Comparison of ENCODE assay signal across 8 cellular contexts in genomic region chr13:45119990-45120864, GRCh38. TPM values are rescaled to one million over a fixed set of nuclear protein-coding genes. Genes with fewer than 3 reads are reported as not detected.
DNase-seq lines count a peak whose midpoint lies in the region; ATAC-seq and TF ChIP-seq lines count a peak whose summit lies in the region.

TSS of gene GTF2F2 (plus strand) at chr13:45120510. CDS start at chr13:45120656, 146 bp downstream.

- H3K9me3 ChIP-seq in DOHH2 (ENCODE audit: control insufficient read depth, insufficient read depth, low read length): no peaks in the 10 kb centered on the region

- H3K4me1 ChIP-seq in DOHH2 (ENCODE audit: control insufficient read depth, low read length) (peaks cover 15% of the 10 kb centered on the region), GM23338 (ENCODE audit: insufficient read depth) (peaks cover 5% of the 10 kb centered on the region; the same call in 1 of the 2 replicates)

- ATAC-seq in GM23338: peak; percentile 92
- peak; percentile 88 to 89 for ATAC-seq in natural killer cell treated with Interleukin-12 subunit alpha and Interleukin-12 subunit beta and Interleukin-15 and Interleukin-18, amount 100 ng/mL, for 72 hours

- no peaks in the 10 kb centered on the region for H3K27me3 ChIP-seq in DOHH2 (ENCODE audit: control insufficient read depth, low read length)
- no peaks in the 10 kb centered on the region for H3K27me3 ChIP-seq in GM23338 (ENCODE audit: insufficient read depth)

- H3K79me2 ChIP-seq in DOHH2 (ENCODE audit: control insufficient read depth, low read length): peaks cover 49% of the 10 kb centered on the region
- H3K79me2 ChIP-seq in GM23338 (replicated peaks; ENCODE audit: insufficient read depth): peaks cover 47% of the 10 kb centered on the region

- H3K9me3 Mint-ChIP-seq in GM23338: no peaks in the 10 kb centered on the region
- no peaks in the 10 kb centered on the region for H3K9me3 Mint-ChIP-seq in natural killer cell treated with Interleukin-12 subunit alpha and Interleukin-12 subunit beta and Interleukin-15 and Interleukin-18, amount 100 ng/mL, for 72 hours

- H3K27ac ChIP-seq in DOHH2 (ENCODE audit: low read depth, low read length) (peak within 1 kb of the TSS; percentile 30; the same call in 1 of the 2 replicates), GM23338 (ENCODE audit: low read depth) (peak within 1 kb of the TSS; percentile 93), RWPE1 (peak within 1 kb of the TSS; percentile 87)

- no peaks in the 10 kb centered on the region for H3K27me3 Mint-ChIP-seq in GM23338 (ENCODE audit: insufficient read depth, low read depth, poor library complexity)
- H3K27me3 Mint-ChIP-seq in natural killer cell treated with Interleukin-12 subunit alpha and Interleukin-12 subunit beta and Interleukin-15 and Interleukin-18, amount 100 ng/mL, for 72 hours: no peaks in the 10 kb centered on the region

- H3K4me2 ChIP-seq in DOHH2 (ENCODE audit: low read length) (peak within 1 kb of the TSS; percentile 75), GM23338 (peak within 1 kb of the TSS; percentile 88)

- H3K27ac Mint-ChIP-seq in GM23338: no peak within 1 kb of the TSS
- no peak within 1 kb of the TSS for H3K27ac Mint-ChIP-seq in natural killer cell treated with Interleukin-12 subunit alpha and Interleukin-12 subunit beta and Interleukin-15 and Interleukin-18, amount 100 ng/mL, for 72 hours

- H3K4me3 ChIP-seq in DOHH2 (ENCODE audit: low read length) (peak within 1 kb of the TSS; percentile 85), GM23338 (peak within 1 kb of the TSS; percentile 82), fibroblast of the aortic adventitia (ENCODE audit: low read depth, low read length) (peak within 1 kb of the TSS; percentile 76)

- H4K20me1 ChIP-seq in DOHH2 (ENCODE audit: control insufficient read depth, insufficient read depth, low read depth, low read length) (peaks cover 5% of the 10 kb centered on the region; the same call in 1 of the 2 replicates), GM23338 (replicated peaks; ENCODE audit: insufficient read depth) (peaks cover 19% of the 10 kb centered on the region)

- H2AFZ ChIP-seq in GM23338: peak within 1 kb of the TSS; percentile 94

- no peaks in the 10 kb centered on the region for H3K9me2 ChIP-seq in DOHH2 (replicated peaks; ENCODE audit: control insufficient read depth, low read length)
- no peaks in the 10 kb centered on the region for H3K9me2 ChIP-seq in GM23338 (ENCODE audit: insufficient read depth)

- peaks cover 2% of the 10 kb centered on the region; the same call in 1 of the 3 replicates for H3K4me1 Mint-ChIP-seq in GM23338
- H3K4me1 Mint-ChIP-seq in natural killer cell treated with Interleukin-12 subunit alpha and Interleukin-12 subunit beta and Interleukin-15 and Interleukin-18, amount 100 ng/mL, for 72 hours (ENCODE audit: low read depth in 2 of 2): peaks cover 0 to 9% of the 10 kb centered on the region in 2 donors

- peaks cover 7% of the 10 kb centered on the region for H3K36me3 ChIP-seq in DOHH2 (ENCODE audit: control insufficient read depth, low read length)
- H3K36me3 ChIP-seq in GM23338 (ENCODE audit: insufficient read depth): no peaks in the 10 kb centered on the region

- no peaks in the 10 kb centered on the region for H3F3A ChIP-seq in DOHH2 (ENCODE audit: control insufficient read depth, insufficient read depth)
- no peaks in the 10 kb centered on the region for H3F3A ChIP-seq in GM23338 (replicated peaks; ENCODE audit: low read depth)

- H3K36me3 Mint-ChIP-seq in GM23338 (ENCODE audit: low read depth): no peaks in the 10 kb centered on the region; the same call in 2 of the 3 replicates
- H3K36me3 Mint-ChIP-seq in natural killer cell treated with Interleukin-12 subunit alpha and Interleukin-12 subunit beta and Interleukin-15 and Interleukin-18, amount 100 ng/mL, for 72 hours: no peaks in the 10 kb centered on the region

- POLR2A ChIA-PET in RWPE1 (lab: Yijun Ruan, JAX; ENCODE audit: low non-redundant PET): interaction anchor here (0.6 kb wide), 1 partner anchor 49 kb away, joined by 3 read pairs; no protein-coding TSS in a partner anchor

- no peak for TF ChIP-seq CTCF in DOHH2 (IDR thresholded peaks at IDR 0.05; ENCODE audit: low read depth, low read length, poor library complexity, severe bottlenecking)
- TF ChIP-seq CTCF in GM23338 (conservative IDR thresholded peaks at IDR 0.05; ENCODE audit: low read depth in 2 of 2): 0 out of 4 replicates have a peak, but pooled peaks of 1 of the 2 experiments have one; percentile 12
- TF ChIP-seq CTCF in RWPE1 (conservative IDR thresholded peaks at IDR 0.05; ENCODE audit: low read depth): no peak
- TF ChIP-seq CTCF in fibroblast of the aortic adventitia (IDR thresholded peaks at IDR 0.05; ENCODE audit: insufficient read depth, low read length): no peak

- DNase-seq in GM23338 (ENCODE audit: low spot score) (peak; percentile 92), Kasumi-1 (lab: John Stamatoyannopoulos, UW) (peak; percentile 91), RWPE1 (ENCODE audit: low spot score) (peak; percentile 89), fibroblast of the aortic adventitia (ENCODE audit: low read depth) (peak; percentile 92)
- peak; percentile 71 to 79 for DNase-seq in activated T-helper 1 cell treated with anti-CD3 and anti-CD28 coated beads, Interleukin-2, amount 50 U/mL, for 16 hours (ENCODE audit: low read depth in 1 of 2, low spot score in 1 of 2)
- DNase-seq in natural killer cell treated with Interleukin-12 subunit alpha and Interleukin-12 subunit beta and Interleukin-15 and Interleukin-18, amount 100 ng/mL, for 72 hours (ENCODE audit: low spot score): peak; percentile 92
- DNase-seq in stimulated activated naive CD4-positive, alpha-beta T cell treated with Interleukin-2 at 50 U/mL for 16 hours (lab: John Stamatoyannopoulos, UW): peak; percentile 81

- H3K4me3 Mint-ChIP-seq in GM23338: no peak within 1 kb of the TSS
- H3K4me3 Mint-ChIP-seq in natural killer cell treated with Interleukin-12 subunit alpha and Interleukin-12 subunit beta and Interleukin-15 and Interleukin-18, amount 100 ng/mL, for 72 hours: no peak within 1 kb of the TSS

- CTCF ChIA-PET in RWPE1 (lab: Yijun Ruan, JAX): interaction anchor here (0.6 to 1.0 kb wide), 3 partner anchors 73 to 161 kb away, joined by 3 to 4 read pairs (median 3); no protein-coding TSS in a partner anchor

TF ChIP-seq in GM23338, 12 proteins besides CTCF, POLR2A, EP300 and RAD21 (continues in another document):
- peak; percentile 90 for TF ChIP-seq POLR2AphosphoS5 (IDR thresholded peaks at IDR 0.05; ENCODE audit: low read depth)
- no peak for TF ChIP-seq EZH2phosphoT487 (IDR thresholded peaks at IDR 0.05; ENCODE audit: unreplicated experiment)
- TF ChIP-seq ZNF114 (CRISPR knock-in tag; IDR thresholded peaks at IDR 0.05): no peak
- TF ChIP-seq CREB1 (CRISPR knock-in tag; IDR thresholded peaks at IDR 0.05; ENCODE audit: low read depth): peak; percentile 94
- TF ChIP-seq ZNF331 (CRISPR knock-in tag; IDR thresholded peaks at IDR 0.05; ENCODE audit: low read depth): no peak

RNA-seq across cellular contexts. Expression of gene GTF2F2, which starts in this region (rescaled TPM):
- total RNA-seq in GM23338 (2014; rRNA removed; shearing (Covaris generic)): 37.1 and 42.1 TPM in 2 replicates
- polyA plus RNA-seq in GM23338 (2016; fragmentation: Nextera tagmentation; extraction: Ambion mirVana): 72.0 and 75.6 TPM in 2 replicates
- 16.6 and 19.0 TPM in 2 replicates for total RNA-seq in fibroblast of the aortic adventitia (ENCODE audit: low replicate concordance)
- total RNA-seq in natural killer cell treated with Interleukin-12 subunit alpha and Interleukin-12 subunit beta and Interleukin-15 and Interleukin-18, amount 100 ng/mL, for 72 hours: 10 to 100 TPM; 20.7 to 32.1 TPM

Comparison
In these comparisons a context has a peak if more than half of its experiments do, and no peak if none do; other contexts are left out.
1. Peak in every context shown above with its lines: DNase-seq, ATAC-seq, H3K4me3 ChIP-seq and H3K27ac ChIP-seq.
2. H3K27ac ChIP-seq: peak in every context shown above with its lines; median percentile 93 in GM23338; 87 in RWPE1; 30 in DOHH2.